8 cellular contexts compared by ENCODE assay signal in the genomic region with DNA sequence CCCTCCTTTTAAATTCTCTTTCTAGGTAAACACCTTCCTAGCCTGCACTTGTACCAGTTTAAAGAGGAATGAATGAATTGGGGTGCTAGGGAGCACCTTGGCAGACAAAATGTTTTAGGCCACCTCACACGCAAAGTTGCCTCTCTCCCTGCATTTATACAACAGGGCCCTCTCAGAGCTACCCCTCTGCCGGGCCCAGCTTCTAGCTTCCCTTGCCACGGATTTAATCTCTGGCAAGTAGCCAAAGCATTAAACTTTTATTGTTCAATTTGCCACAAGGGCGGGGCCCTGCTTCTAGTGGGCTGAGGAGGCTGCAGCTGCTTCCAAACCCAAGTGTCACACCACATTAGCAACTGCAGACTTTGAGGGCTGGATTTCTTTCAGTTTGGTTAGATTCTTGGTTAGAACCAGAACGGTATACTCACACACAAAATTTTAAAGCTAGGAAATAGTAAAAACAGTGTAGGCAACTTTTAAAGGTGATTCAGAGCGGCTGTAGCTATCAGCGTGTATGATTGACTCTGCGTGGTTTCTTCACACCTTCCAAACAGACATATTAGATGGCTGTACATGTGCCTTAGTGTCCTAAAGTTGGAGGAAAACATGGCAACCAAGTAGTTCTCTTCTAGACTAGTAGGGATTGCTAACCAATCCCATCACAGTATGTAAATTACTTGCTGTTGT. TPM values are rescaled to one million over a fixed set of nuclear protein-coding genes. Genes with fewer than 3 reads are reported as not detected.
DNase-seq lines count a peak whose midpoint lies in the region; ATAC-seq and TF ChIP-seq lines count a peak whose summit lies in the region.

No MANE protein-coding gene starts in this region.

- no peaks in the 10 kb centered on the region for H3K27me3 ChIP-seq in ovary
- no peaks in the 10 kb centered on the region for H3K27me3 ChIP-seq in right lobe of liver

- intact Hi-C loops in ovary (cut with DNase I) = loop anchor here in 1 of 4 donors (10.0 kb wide), 1 partner anchor 75 kb away; no protein-coding TSS in a partner anchor
- intact Hi-C loops in right lobe of liver (cut with DNase I) = no loop called here

- TF ChIP-seq CTCF in WTC11 (IDR thresholded peaks at IDR 0.05) (no peak), ovary (IDR thresholded peaks at IDR 0.05) (no peak), right lobe of liver (IDR thresholded peaks at IDR 0.05) (no peak)

- H3K4me1 ChIP-seq in ovary (ENCODE audit: insufficient read depth) (peaks cover 30% of the 10 kb centered on the region), right lobe of liver (peaks cover 0 to 25% (median 5%) of the 10 kb centered on the region in 4 donors)

- POLR2A ChIA-PET in WTC11 (lab: Charles Lee) = no interaction called here

- H3K27ac Mint-ChIP-seq in WTC11 = peak overlapping the region; percentile 80; the same call in 1 of the 2 replicates
- no peak overlapping the region for H3K27ac Mint-ChIP-seq in stimulated activated effector memory CD8-positive, alpha-beta T cell treated with anti-CD3 and anti-CD28 coated beads, Interleukin-12 subunit alpha, Interleukin-12 subunit beta, amount 100 ng/mL, for 72 hours

- H3K36me3 ChIP-seq in ovary (no peaks in the 10 kb centered on the region), right lobe of liver (no peaks in the 10 kb centered on the region)

- no peaks in the 10 kb centered on the region for H3K9me3 Mint-ChIP-seq in WTC11
- H3K9me3 Mint-ChIP-seq in stimulated activated effector memory CD8-positive, alpha-beta T cell treated with anti-CD3 and anti-CD28 coated beads, Interleukin-12 subunit alpha, Interleukin-12 subunit beta, amount 100 ng/mL, for 72 hours = no peaks in the 10 kb centered on the region

- DNase-seq in H4 (ENCODE audit: low spot score) (peak; percentile 11), NCI-H2029 treated with DMSO at 0.1 percent for 48 hours (lab: John Stamatoyannopoulos, UW) (peak; percentile 21), WTC11 (ENCODE audit: low spot score) (no peak), ovary (no peak), right lobe of liver (no peak), NK-92 (lab: John Stamatoyannopoulos, UW; ENCODE audit: unreplicated experiment) (no peak)
- no peak for DNase-seq in activated CD4-positive, alpha-beta T cell treated with anti-CD3 and anti-CD28 coated beads, Interleukin-2, amount 50 U/mL, for 4 hours
- no peak for DNase-seq in stimulated activated effector memory CD8-positive, alpha-beta T cell treated with anti-CD3 and anti-CD28 coated beads, Interleukin-12 subunit alpha, Interleukin-12 subunit beta, amount 100 ng/mL, for 72 hours (ENCODE audit: low spot score in 2 of 2)

- no peak overlapping the region for H3K4me3 Mint-ChIP-seq in WTC11
- no peak overlapping the region for H3K4me3 Mint-ChIP-seq in stimulated activated effector memory CD8-positive, alpha-beta T cell treated with anti-CD3 and anti-CD28 coated beads, Interleukin-12 subunit alpha, Interleukin-12 subunit beta, amount 100 ng/mL, for 72 hours

- ATAC-seq in WTC11 (no peak), right lobe of liver (no peak)
- no peak for ATAC-seq in stimulated activated effector memory CD8-positive, alpha-beta T cell treated with anti-CD3 and anti-CD28 coated beads, Interleukin-12 subunit alpha, Interleukin-12 subunit beta, amount 100 ng/mL, for 72 hours

- no peak overlapping the region for H3K4me3 ChIP-seq in ovary
- H3K4me3 ChIP-seq in right lobe of liver = no peak overlapping the region

- TF ChIP-seq POLR2A in ovary (IDR thresholded peaks at IDR 0.05) = no peak
- no peak for TF ChIP-seq POLR2A in right lobe of liver (IDR thresholded peaks at IDR 0.05)

- H3K9me3 ChIP-seq in ovary (no peaks in the 10 kb centered on the region), right lobe of liver (no peaks in the 10 kb centered on the region)

- H3K27ac ChIP-seq in ovary (peak overlapping the region; percentile 36 to 56), right lobe of liver (no peak overlapping the region)

- H3K36me3 Mint-ChIP-seq in WTC11 = no peaks in the 10 kb centered on the region
- no peaks in the 10 kb centered on the region for H3K36me3 Mint-ChIP-seq in stimulated activated effector memory CD8-positive, alpha-beta T cell treated with anti-CD3 and anti-CD28 coated beads, Interleukin-12 subunit alpha, Interleukin-12 subunit beta, amount 100 ng/mL, for 72 hours

- H3K4me1 Mint-ChIP-seq in WTC11 = peaks cover 28% of the 10 kb centered on the region
- H3K4me1 Mint-ChIP-seq in stimulated activated effector memory CD8-positive, alpha-beta T cell treated with anti-CD3 and anti-CD28 coated beads, Interleukin-12 subunit alpha, Interleukin-12 subunit beta, amount 100 ng/mL, for 72 hours = peaks cover 6% of the 10 kb centered on the region

- 49 to 60% (median 52%) methylated on average over 8 of the region's 8 CpGs for WGBS in ovary, 3 donors
- WGBS in right lobe of liver (ENCODE audit: insufficient coverage, low coverage, low lambda C conversion rate, missing lambda C conversion rate) = 73% methylated on average over 8 of the region's 8 CpGs

- H3K27me3 Mint-ChIP-seq in WTC11 (ENCODE audit: low read depth) = peaks cover 18% of the 10 kb centered on the region

- no peak for TF ChIP-seq EP300 in ovary (IDR thresholded peaks at IDR 0.05)

- CTCF ChIA-PET in WTC11 (lab: Charles Lee) = interaction anchor here (0.6 to 1.4 kb wide), 2 partner anchors 32 to 220 kb away, joined by 3 to 5 read pairs; no protein-coding TSS in a partner anchor

TF ChIP-seq in WTC11, 78 proteins besides CTCF, POLR2A, EP300 and RAD21 (continues in another document):
- no peak for TF ChIP-seq ZNF232 (CRISPR knock-in tag; IDR thresholded peaks at IDR 0.05)
- TF ChIP-seq TEAD4 (CRISPR knock-in tag; IDR thresholded peaks at IDR 0.05) = no peak
- TF ChIP-seq, protein P1, sequence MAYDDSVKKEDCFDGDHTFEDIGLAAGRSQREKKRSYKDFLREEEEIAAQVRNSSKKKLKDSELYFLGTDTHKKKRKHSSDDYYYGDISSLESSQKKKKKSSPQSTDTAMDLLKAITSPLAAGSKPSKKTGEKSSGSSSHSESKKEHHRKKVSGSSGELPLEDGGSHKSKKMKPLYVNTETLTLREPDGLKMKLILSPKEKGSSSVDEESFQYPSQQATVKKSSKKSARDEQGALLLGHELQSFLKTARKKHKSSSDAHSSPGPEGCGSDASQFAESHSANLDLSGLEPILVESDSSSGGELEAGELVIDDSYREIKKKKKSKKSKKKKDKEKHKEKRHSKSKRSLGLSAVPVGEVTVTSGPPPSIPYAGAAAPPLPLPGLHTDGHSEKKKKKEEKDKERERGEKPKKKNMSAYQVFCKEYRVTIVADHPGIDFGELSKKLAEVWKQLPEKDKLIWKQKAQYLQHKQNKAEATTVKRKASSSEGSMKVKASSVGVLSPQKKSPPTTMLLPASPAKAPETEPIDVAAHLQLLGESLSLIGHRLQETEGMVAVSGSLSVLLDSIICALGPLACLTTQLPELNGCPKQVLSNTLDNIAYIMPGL (CRISPR knock-in tag; IDR thresholded peaks at IDR 0.05) = no peak
- TF ChIP-seq, protein P2, sequence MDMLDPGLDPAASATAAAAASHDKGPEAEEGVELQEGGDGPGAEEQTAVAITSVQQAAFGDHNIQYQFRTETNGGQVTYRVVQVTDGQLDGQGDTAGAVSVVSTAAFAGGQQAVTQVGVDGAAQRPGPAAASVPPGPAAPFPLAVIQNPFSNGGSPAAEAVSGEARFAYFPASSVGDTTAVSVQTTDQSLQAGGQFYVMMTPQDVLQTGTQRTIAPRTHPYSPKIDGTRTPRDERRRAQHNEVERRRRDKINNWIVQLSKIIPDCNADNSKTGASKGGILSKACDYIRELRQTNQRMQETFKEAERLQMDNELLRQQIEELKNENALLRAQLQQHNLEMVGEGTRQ (CRISPR knock-in tag; IDR thresholded peaks at IDR 0.05) = no peak
- TF ChIP-seq ZNF423 (CRISPR knock-in tag; IDR thresholded peaks at IDR 0.05) = no peak
- no peak for TF ChIP-seq ARID4B (CRISPR knock-in tag; IDR thresholded peaks at IDR 0.05; ENCODE audit: borderline replicate concordance)
- TF ChIP-seq TP53 (CRISPR knock-in tag; IDR thresholded peaks at IDR 0.05) = no peak

RNA-seq across cellular contexts. Expression of gene KREMEN1, which starts 6.5 kb away (rescaled TPM):
- 2.6 and 3.9 TPM in 2 replicates for total RNA-seq in H4 (2014; rRNA removed; shearing (Covaris generic))
- total RNA-seq in WTC11 (2021) (4.1 to 5.8 TPM (median 5.4 TPM) in 3 replicates), ovary (10 to 100 TPM; 20.5 to 49.5 (median 40.1) TPM), right lobe of liver (1 to 10 TPM; 1.7 to 6.7 (median 3.0) TPM)
- polyA plus RNA-seq in ovary = 10 to 100 TPM; 15.4 to 32.6 TPM

RNA-seq across cellular contexts. Expression of gene C22orf31, which starts 17.7 kb away (rescaled TPM):
- total RNA-seq in H4 (2014; rRNA removed; shearing (Covaris generic)) = not detected in 2 replicates
- total RNA-seq in WTC11 (2021) (not detected in 3 replicates), ovary (under 1 TPM in 5 of 7 donors, not detected in 2; 0.32 to 0.92 (median 0.35) TPM), right lobe of liver (not detected)
- polyA plus RNA-seq in ovary = under 1 TPM; 0.20 to 0.73 TPM

Comparison
In these comparisons a context has a peak if more than half of its experiments do, and no peak if none do; other contexts are left out.
1. DNase-seq: peak in H4 (single experiment) and NCI-H2029 treated with DMSO at 0.1 percent for 48 hours (single experiment); none in WTC11 (single experiment), ovary (0 of 5), activated CD4-positive, alpha-beta T cell treated with anti-CD3 and anti-CD28 coated beads, Interleukin-2, amount 50 U/mL, for 4 hours (0 of 2), right lobe of liver (0 of 3), NK-92 (single experiment) and stimulated activated effector memory CD8-positive, alpha-beta T cell treated with anti-CD3 and anti-CD28 coated beads, Interleukin-12 subunit alpha, Interleukin-12 subunit beta, amount 100 ng/mL, for 72 hours (0 of 2).
2. H3K27ac ChIP-seq: peak in ovary (2 of 2); none in right lobe of liver (0 of 3).